In the genomic region with DNA sequence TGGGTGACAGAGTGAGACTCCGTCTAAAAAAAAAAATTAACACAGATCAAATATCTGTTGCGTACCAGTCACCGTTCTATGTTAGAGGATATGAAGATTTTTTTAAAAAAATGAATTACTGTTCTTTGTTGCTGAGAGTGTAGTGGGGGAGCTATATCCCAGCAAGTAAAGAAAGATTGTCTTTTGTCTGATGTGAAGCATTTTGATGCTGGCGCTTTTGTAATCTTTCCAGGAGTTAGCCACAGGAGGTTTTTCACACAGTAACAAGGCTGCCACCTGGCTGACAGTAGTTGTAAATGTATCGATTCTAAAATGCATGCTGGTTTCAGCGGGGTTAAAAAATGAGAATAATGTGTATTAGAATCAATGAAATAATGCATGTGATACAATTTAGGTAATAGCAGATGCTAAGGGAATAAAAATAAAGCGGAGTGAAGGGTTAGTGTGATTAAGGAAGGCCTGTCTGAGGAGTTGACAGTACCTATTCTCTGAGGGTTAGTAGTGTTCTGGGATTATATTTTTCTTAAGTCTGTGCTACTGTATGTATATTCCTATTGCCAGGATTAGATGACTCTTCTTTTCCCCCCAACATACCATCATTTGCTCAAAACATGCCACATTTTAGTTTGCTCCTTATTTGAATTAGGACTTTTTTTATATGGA, we compare ENCODE assay signal across 8 cellular contexts. TPM values are rescaled to one million over a fixed set of nuclear protein-coding genes. Genes with fewer than 3 reads are reported as not detected.
DNase-seq lines count a peak whose midpoint lies in the region; ATAC-seq and TF ChIP-seq lines count a peak whose summit lies in the region.

No MANE protein-coding gene starts in this region.

- no peak for ATAC-seq in gastroesophageal sphincter
- ATAC-seq in HG03432 (IDR thresholded peaks at IDR 0.05; ENCODE audit: unreplicated experiment), result no peak
- ATAC-seq in HG03571 (IDR thresholded peaks at IDR 0.05; ENCODE audit: unreplicated experiment), result no peak

- 14 to 27% methylated on average over 7 of the region's 7 CpGs for WGBS in gastroesophageal sphincter (ENCODE audit: low coverage in 1 of 2), 2 donors

- peak; percentile 70 for DNase-seq in Caki2 (ENCODE audit: low read depth)
- DNase-seq in HFFc6, result peak; percentile 68
- peak; percentile 69 for DNase-seq in activated naive CD4-positive, alpha-beta T cell treated with anti-CD3 and anti-CD28 coated beads, Interleukin-2, amount 10 ng/mL, durations not matched to agents 7 days and 5 days
- peak; percentile 71 for DNase-seq in retina

- TF ChIP-seq POLR2A in gastroesophageal sphincter (IDR thresholded peaks at IDR 0.05), result no peak

- no peak overlapping the region for H2AFZ ChIP-seq in OCI-LY3 (ENCODE audit: low read depth, low read length)

- H3K4me3 ChIP-seq in OCI-LY3 (ENCODE audit: low read length) (peak overlapping the region; percentile 98), gastroesophageal sphincter (no peak overlapping the region)

- CTCF ChIA-PET in activated naive CD4-positive, alpha-beta T cell treated with anti-CD3 and anti-CD28 coated beads, Interleukin-2, amount 10 ng/mL, durations not matched to agents 7 days and 5 days (lab: Charles Lee), result interaction anchor here (0.7 to 7.8 kb wide), 21 partner anchors 9 to 710 kb away, joined by 3 to 298 read pairs (median 5); no protein-coding TSS in a partner anchor

- H3K36me3 ChIP-seq in OCI-LY3 (replicated peaks; ENCODE audit: low read depth, low read length), result peaks cover 17% of the 10 kb centered on the region
- no peaks in the 10 kb centered on the region for H3K36me3 ChIP-seq in gastroesophageal sphincter

- H3K27ac ChIP-seq in OCI-LY3 (ENCODE audit: low read length), result 0 out of 2 replicates have a peak overlapping the region, but pooled peaks have one; percentile 97
- H3K27ac ChIP-seq in gastroesophageal sphincter, result no peak overlapping the region

- H3K9me3 ChIP-seq in OCI-LY3 (ENCODE audit: insufficient read depth, low read length) (no peaks in the 10 kb centered on the region), gastroesophageal sphincter (no peaks in the 10 kb centered on the region)

- TF ChIP-seq CTCF in HFFc6 (IDR thresholded peaks at IDR 0.05) (peak; percentile 85), OCI-LY3 (IDR thresholded peaks at IDR 0.05; ENCODE audit: low read depth, low read length) (peak; percentile 66), gastroesophageal sphincter (IDR thresholded peaks at IDR 0.05) (peak in 3 of 4 experiments; percentile 59 to 70 (median 62))

- peaks cover 82% of the 10 kb centered on the region for H3K79me2 ChIP-seq in OCI-LY3 (ENCODE audit: low read length)

- H3K9ac ChIP-seq in OCI-LY3 (ENCODE audit: low read length), result peak overlapping the region; percentile 83

- peaks cover 2% of the 10 kb centered on the region for H3K27me3 Mint-ChIP-seq in HFFc6 (ENCODE audit: insufficient read depth)
- no peaks in the 10 kb centered on the region for H3K27me3 Mint-ChIP-seq in activated naive CD4-positive, alpha-beta T cell treated with anti-CD3 and anti-CD28 coated beads, Interleukin-2, amount 10 ng/mL, durations not matched to agents 7 days and 5 days

- peak overlapping the region; percentile 1; the same call in 1 of the 2 replicates for H3K27ac Mint-ChIP-seq in HFFc6
- H3K27ac Mint-ChIP-seq in activated naive CD4-positive, alpha-beta T cell treated with anti-CD3 and anti-CD28 coated beads, Interleukin-2, amount 10 ng/mL, durations not matched to agents 7 days and 5 days, result peak overlapping the region; percentile 99

- H4K20me1 ChIP-seq in OCI-LY3 (ENCODE audit: insufficient read depth, low read length), result peaks cover 41% of the 10 kb centered on the region

- H3K36me3 Mint-ChIP-seq in HFFc6 (ENCODE audit: low read depth), result no peaks in the 10 kb centered on the region
- H3K36me3 Mint-ChIP-seq in activated naive CD4-positive, alpha-beta T cell treated with anti-CD3 and anti-CD28 coated beads, Interleukin-2, amount 10 ng/mL, durations not matched to agents 7 days and 5 days, result peaks cover 38% of the 10 kb centered on the region

- H3K4me2 ChIP-seq in OCI-LY3 (ENCODE audit: low read length), result peak overlapping the region; percentile 77

- peak overlapping the region; percentile 93 for H3K4me3 Mint-ChIP-seq in HFFc6
- peak overlapping the region; percentile 96 for H3K4me3 Mint-ChIP-seq in activated naive CD4-positive, alpha-beta T cell treated with anti-CD3 and anti-CD28 coated beads, Interleukin-2, amount 10 ng/mL, durations not matched to agents 7 days and 5 days

- in situ Hi-C loops in Caki2 (cut with HindIII; ENCODE audit: low pct_unique_long_range_greater_than_20kb, low sequenced_read_pairs), result no loop called here

- H3K4me1 Mint-ChIP-seq in HFFc6 (ENCODE audit: low read depth), result peaks cover 37% of the 10 kb centered on the region
- peaks cover 50% of the 10 kb centered on the region for H3K4me1 Mint-ChIP-seq in activated naive CD4-positive, alpha-beta T cell treated with anti-CD3 and anti-CD28 coated beads, Interleukin-2, amount 10 ng/mL, durations not matched to agents 7 days and 5 days

- TF ChIP-seq EP300 in gastroesophageal sphincter (IDR thresholded peaks at IDR 0.05), result no peak

- H3K27me3 ChIP-seq in OCI-LY3 (ENCODE audit: low read depth, low read length) (no peaks in the 10 kb centered on the region), gastroesophageal sphincter (no peaks in the 10 kb centered on the region)

- H3K4me1 ChIP-seq in OCI-LY3 (ENCODE audit: low read length) (peaks cover 14% of the 10 kb centered on the region), gastroesophageal sphincter (peaks cover 0 to 22% (median 3%) of the 10 kb centered on the region in 3 donors)

- H3K9me3 Mint-ChIP-seq in HFFc6, result no peaks in the 10 kb centered on the region
- H3K9me3 Mint-ChIP-seq in activated naive CD4-positive, alpha-beta T cell treated with anti-CD3 and anti-CD28 coated beads, Interleukin-2, amount 10 ng/mL, durations not matched to agents 7 days and 5 days, result no peaks in the 10 kb centered on the region

RNA-seq across cellular contexts. Expression of a gene that starts 3.4 kb away (rescaled TPM):
- total RNA-seq in Caki2 (2014; rRNA removed; shearing (Covaris generic); ENCODE audit: low replicate concordance), result 206 and 220 TPM in 2 replicates
- 10 to 100 TPM; 26.2 to 55.4 (median 51.0) TPM for total RNA-seq in HFFc6 (2021; fragmentation: NEBNext Ultra II Directional; extraction: Animal tissue kit (Norgen Biotek cat#: 25700))
- 10 to 100 TPM in 1 of 4 donors, 1 to 10 TPM in 3; 3.2 to 14.3 (median 6.6) TPM for total RNA-seq in gastroesophageal sphincter
